Comparison of ENCODE assay signal across 9 cellular contexts in the genomic region with DNA sequence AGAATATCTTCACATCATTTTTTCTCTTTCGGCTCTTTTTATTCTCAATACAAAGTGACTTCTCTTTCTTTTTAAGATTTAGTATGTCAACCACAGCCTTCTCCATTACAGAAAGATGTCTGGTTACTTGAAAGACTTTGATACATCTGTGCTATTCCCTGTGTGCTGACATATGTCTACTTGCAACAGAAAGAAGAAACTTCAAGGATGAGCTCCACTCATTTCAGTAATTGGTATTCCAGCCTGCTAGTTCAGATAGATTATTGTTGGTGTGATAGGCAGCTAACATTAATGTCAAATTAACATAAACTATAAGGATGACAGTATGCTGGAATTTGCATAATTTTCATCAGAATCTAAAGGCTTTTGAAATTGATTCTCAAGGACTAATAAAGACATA.
"Had no signal": no experiment of that assay in that cellular context is flagged by ENCODE, and none has a peak within 500 bp of the region (broad histone marks: within the 10 kb centered on the region; RNA-seq: fewer than 3 reads in every experiment).

No MANE protein-coding gene starts in this region.

- H2AFZ ChIP-seq: GM23248, GM23338 had no signal

- H3K9me3 ChIP-seq: HAP-1 had no signal

- DNase-seq: GM23248, GOT3, H7, H9, HCEC 1CT, HFFc6 had no signal

- H3K27ac ChIP-seq: GM23248 had no signal

- H3K4me1 ChIP-seq: HAP-1 had no signal

- H3K4me3 ChIP-seq: GM23248, GM23338, HAP-1 had no signal

- H3K4me2 ChIP-seq: GM23338 had no signal

- H3K36me3 ChIP-seq: HAP-1 had no signal

- ATAC-seq: GM23338, HCT116 had no signal

- H3K9ac ChIP-seq: GM23248 had no signal
